ENCODE assay signal across 16 cellular contexts in the genomic region with DNA sequence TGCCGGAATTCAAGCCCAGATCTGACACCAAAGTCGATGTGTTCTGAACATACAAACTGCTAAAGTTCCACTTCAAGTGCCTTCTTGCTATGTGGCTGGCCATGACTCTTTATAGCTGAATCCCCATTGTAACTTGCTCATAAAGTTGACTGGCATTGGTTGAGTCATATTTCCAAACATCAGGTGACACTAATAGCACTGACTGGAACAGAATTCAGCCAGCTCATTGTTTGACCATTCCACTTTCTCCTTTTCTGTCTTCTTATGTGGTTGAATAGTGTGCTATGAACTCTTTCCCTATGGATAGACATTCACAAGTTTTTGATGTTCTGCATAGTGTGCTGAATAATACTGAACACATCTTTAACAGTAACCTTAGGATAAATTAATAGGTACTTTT.
"Had no signal": no experiment of that assay in that cellular context is flagged by ENCODE, and none has a peak within 500 bp of the region (broad histone marks: within the 10 kb centered on the region; RNA-seq: fewer than 3 reads in every experiment).

No MANE protein-coding gene starts in this region.

- H3K4me1 Mint-ChIP-seq: activated CD4-positive, alpha-beta T cell treated with anti-CD3 and anti-CD28 coated beads, Interleukin-2, amount 10 ng/mL, durations not matched to agents 24 days and 14 days; WTC11 had no signal

- H3K27ac ChIP-seq: coronary artery, psoas muscle, suprapubic skin, upper lobe of left lung had no signal

- H3K36me3 ChIP-seq: suprapubic skin, upper lobe of left lung had no signal

- H3K36me3 Mint-ChIP-seq: WTC11 had no signal

- H3K4me1 ChIP-seq: psoas muscle, suprapubic skin, upper lobe of left lung had no signal

- ATAC-seq: psoas muscle, sciatic nerve, WTC11 had no signal

- H3K4me3 Mint-ChIP-seq: activated CD4-positive, alpha-beta T cell treated with anti-CD3 and anti-CD28 coated beads, Interleukin-2, amount 10 ng/mL, durations not matched to agents 24 days and 14 days; activated T-helper 1 cell treated with anti-CD3 and anti-CD28 coated beads, Interleukin-12 subunit alpha, Interleukin-12 subunit beta, Interleukin-2, Interleukin-4 antibody, amounts not matched to agents 30 ng/mL and 10 ng/mL and 1 ng/mL, durations not matched to agents 14 hours and 24 hours and 36 hours; T-helper 1 cell treated with Interleukin-12 subunit alpha and Interleukin-12 subunit beta and Interleukin-4 antibody, amounts not matched to agents 30 μg/mL and 1 μg/mL, for 36 hours; WTC11 had no signal

- FAIRE-seq: keratinocyte had no signal

- DNase-seq: activated CD4-positive, alpha-beta T cell treated with anti-CD3 and anti-CD28 coated beads, Interleukin-2, amount 10 ng/mL, durations not matched to agents 24 days and 14 days; activated naive CD4-positive, alpha-beta T cell; caudate nucleus; effector CD8-positive, alpha-beta T cell; erythroblast; psoas muscle; stimulated activated CD4-positive, alpha-beta T cell treated with anti-CD3 and anti-CD28 coated beads, Interleukin-2, amount 100 ng/mL, for 48 hours; stimulated activated naive CD4-positive, alpha-beta T cell treated with Interleukin-2 at 50 U/mL for 16 hours; upper lobe of left lung had no signal

- H3K27me3 ChIP-seq: upper lobe of left lung had no signal

- H3K9me3 ChIP-seq: psoas muscle, suprapubic skin, upper lobe of left lung had no signal

- H3K27ac Mint-ChIP-seq: activated CD4-positive, alpha-beta T cell treated with anti-CD3 and anti-CD28 coated beads, Interleukin-2, amount 10 ng/mL, durations not matched to agents 24 days and 14 days; activated T-helper 1 cell treated with anti-CD3 and anti-CD28 coated beads, Interleukin-12 subunit alpha, Interleukin-12 subunit beta, Interleukin-2, Interleukin-4 antibody, amounts not matched to agents 30 ng/mL and 10 ng/mL and 1 ng/mL, durations not matched to agents 14 hours and 24 hours and 36 hours; T-helper 1 cell treated with Interleukin-12 subunit alpha and Interleukin-12 subunit beta and Interleukin-4 antibody, amounts not matched to agents 30 μg/mL and 1 μg/mL, for 36 hours; WTC11 had no signal

- H3K4me3 ChIP-seq: coronary artery, psoas muscle, suprapubic skin, upper lobe of left lung had no signal
